8 cellular contexts compared by ENCODE assay signal in the genomic region with DNA sequence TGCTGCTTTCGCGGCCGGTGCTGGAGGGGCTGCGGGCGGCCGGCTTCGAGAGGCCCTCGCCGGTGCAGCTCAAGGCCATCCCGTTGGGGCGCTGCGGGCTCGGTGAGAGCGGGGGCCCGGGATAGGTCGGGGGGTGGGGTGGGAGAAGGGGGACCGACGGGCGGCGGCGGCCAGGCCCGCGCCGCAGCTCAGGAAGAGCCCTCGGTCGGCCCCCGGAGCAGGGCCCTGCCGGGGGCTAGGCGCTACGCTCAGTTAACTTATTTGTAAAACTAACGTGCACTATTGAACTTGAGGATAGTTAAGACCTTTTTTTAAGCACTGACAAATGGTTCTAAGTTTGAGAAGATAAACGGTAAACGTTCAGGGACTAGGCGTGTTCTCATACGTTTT. TPM values are rescaled to one million over a fixed set of nuclear protein-coding genes. Genes with fewer than 3 reads are reported as not detected.
DNase-seq lines count a peak whose midpoint lies in the region; ATAC-seq and TF ChIP-seq lines count a peak whose summit lies in the region.

No MANE protein-coding gene starts in this region.

- CTCF ChIA-PET in IMR-90 (lab: Yijun Ruan, JAX): interaction anchor here (3.5 kb wide), 1 partner anchor 42 kb away, joined by 17 read pairs; no protein-coding TSS in a partner anchor
- CTCF ChIA-PET in naive thymus-derived CD4-positive, alpha-beta T cell (lab: Charles Lee): interaction anchor here (1.0 to 1.8 kb wide), 7 partner anchors 10 to 279 kb away, joined by 3 to 6 read pairs (median 4); no protein-coding TSS in a partner anchor

- intact Hi-C loops in IMR-90 (cut with micrococcal nuclease) (loop anchor here (5.0 kb wide), 1 partner anchor 529 kb away; the partner anchor contains the start of gene CHI3L2), dorsolateral prefrontal cortex (cut with DNase I) (loop anchor here in 1 of 2 donors (5.0 kb wide), 1 partner anchor 274 kb away; no protein-coding TSS in a partner anchor)
- intact Hi-C loops in naive thymus-derived CD4-positive, alpha-beta T cell (cut with micrococcal nuclease): loop anchor here (5.0 to 10.0 kb wide), 9 partner anchors 94 to 1724 kb away; partner anchors contain the start of genes CD53 (in 1 of the 2), CHI3L2 (in 1 of the 2), DENND2D (in 1 of the 2) and LRIF1 (in 1 of the 2)

- in situ Hi-C loops in IMR-90 (cut with MboI; ENCODE audit: low sequenced_read_pairs): no loop called here

- no peak overlapping the region for H4K91ac ChIP-seq in IMR-90 (ENCODE audit: insufficient read depth, low read depth, low read length)

- peaks cover 21% of the 10 kb centered on the region for H3K36me3 Mint-ChIP-seq in T-helper 2 cell treated with Interferon-gamma antibody and Interleukin-4, amounts not matched to agents 5 μg/mL and 100 μg/mL, for 36 hours (ENCODE audit: low read depth)
- H3K36me3 Mint-ChIP-seq in naive thymus-derived CD4-positive, alpha-beta T cell: peaks cover 0 to 21% (median 9%) of the 10 kb centered on the region in 5 donors

- POLR2A ChIA-PET in IMR-90 (lab: Charles Lee; ENCODE audit: unreplicated experiment): interaction anchor here (0.9 to 1.4 kb wide), 2 partner anchors 11 to 19 kb away, joined by 3 to 4 read pairs; no protein-coding TSS in a partner anchor
- POLR2A ChIA-PET in naive thymus-derived CD4-positive, alpha-beta T cell (lab: Charles Lee): interaction anchor here (0.6 to 2.6 kb wide), 6 partner anchors 11 to 284 kb away, joined by 3 to 16 read pairs (median 4); no protein-coding TSS in a partner anchor

- H4K20me1 ChIP-seq in IMR-90 (ENCODE audit: insufficient read depth, low read length): no peaks in the 10 kb centered on the region

- H3K27me3 ChIP-seq in IMR-90 (ENCODE audit: control insufficient read depth, insufficient read depth, low read length): no peaks in the 10 kb centered on the region
- no peaks in the 10 kb centered on the region for H3K27me3 ChIP-seq in dorsolateral prefrontal cortex
- H3K27me3 ChIP-seq in naive thymus-derived CD4-positive, alpha-beta T cell (ENCODE audit: control insufficient read depth in 2 of 2, insufficient read depth in 2 of 2, low read length in 2 of 2): no peaks in the 10 kb centered on the region

- H3K14ac ChIP-seq in IMR-90 (replicated peaks; ENCODE audit: low read depth, low read length): peak overlapping the region; percentile 22; the same call in 1 of the 2 replicates

- dilution Hi-C loops in IMR-90 (cut with HindIII; ENCODE audit: low sequenced_read_pairs, unreplicated experiment): loop anchor here (25.0 kb wide), 1 partner anchor 294 kb away; the partner anchor contains the start of gene C1orf162

- no peak overlapping the region for H3K4ac ChIP-seq in IMR-90 (ENCODE audit: low read depth, low read length)

- BruUV-seq in IMR-90 (replicated peaks; lab: Mats Ljungman, UMichigan): no TSS peak

- no peaks in the 10 kb centered on the region for H3K27me3 Mint-ChIP-seq in T-helper 2 cell treated with Interferon-gamma antibody and Interleukin-4, amounts not matched to agents 5 μg/mL and 100 μg/mL, for 36 hours (ENCODE audit: low read depth)
- H3K27me3 Mint-ChIP-seq in naive thymus-derived CD4-positive, alpha-beta T cell: peaks cover 0 to 2% (median 0%) of the 10 kb centered on the region in 5 donors

- peak overlapping the region; percentile 33 for H2BK5ac ChIP-seq in IMR-90 (ENCODE audit: low read depth, low read length, poor library complexity, severe bottlenecking)

- H3K4me3 ChIP-seq in IMR-90 (ENCODE audit: insufficient read depth, low read depth, low read length) (peak overlapping the region; percentile 85), dorsolateral prefrontal cortex (peak overlapping the region; percentile 58 to 96 (median 87))
- H3K4me3 ChIP-seq in naive thymus-derived CD4-positive, alpha-beta T cell (ENCODE audit: low read length): peak overlapping the region; percentile 87

- DNase-seq in T-helper 2 cell treated with Interferon-gamma antibody and Interleukin-4, amounts not matched to agents 5 μg/mL and 100 μg/mL, for 36 hours (ENCODE audit: low spot score): no peak
- DNase-seq in T-helper 2 cell (no peak), IMR-90 (no peak), dorsolateral prefrontal cortex (no peak), foreskin melanocyte (no peak), AML-193 (lab: John Stamatoyannopoulos, UW) (no peak)
- no peak for DNase-seq in naive thymus-derived CD4-positive, alpha-beta T cell
- DNase-seq in stimulated activated CD4-positive, alpha-beta T cell treated with anti-CD3 and anti-CD28 coated beads, Interleukin-1b, Interleukin-23, amount 100 ng/mL, for 48 hours: no peak

- H3K23ac ChIP-seq in IMR-90 (ENCODE audit: low read depth, low read length): peak overlapping the region; percentile 74

- H2BK15ac ChIP-seq in IMR-90 (ENCODE audit: low read depth, low read length): no peak overlapping the region

- H3K4me1 ChIP-seq in IMR-90 (ENCODE audit: control insufficient read depth, insufficient read depth, low read length): peaks cover 4% of the 10 kb centered on the region
- H3K4me1 ChIP-seq in naive thymus-derived CD4-positive, alpha-beta T cell (ENCODE audit: control insufficient read depth in 2 of 2, insufficient read depth in 2 of 2, low read length in 2 of 2): peaks cover 4 to 22% of the 10 kb centered on the region in 2 donors

- H3K9me3 Mint-ChIP-seq in T-helper 2 cell treated with Interferon-gamma antibody and Interleukin-4, amounts not matched to agents 5 μg/mL and 100 μg/mL, for 36 hours: no peaks in the 10 kb centered on the region
- peaks cover 0 to 8% (median 0%) of the 10 kb centered on the region in 11 donors for H3K9me3 Mint-ChIP-seq in naive thymus-derived CD4-positive, alpha-beta T cell

- H3K36me3 ChIP-seq in IMR-90 (ENCODE audit: control insufficient read depth, insufficient read depth, low read length): no peaks in the 10 kb centered on the region
- H3K36me3 ChIP-seq in naive thymus-derived CD4-positive, alpha-beta T cell (ENCODE audit: control insufficient read depth in 2 of 3, insufficient read depth in 3 of 3, low read length in 3 of 3): peaks cover 0 to 20% (median 17%) of the 10 kb centered on the region in 3 experiments

- peak overlapping the region; percentile 88; the same call in 1 of the 2 replicates for H3K56ac ChIP-seq in IMR-90 (ENCODE audit: extremely low read depth, insufficient read depth, low read length)

- peaks cover 9 to 26% of the 10 kb centered on the region in 2 experiments; a peak in 3 of 4 replicates for H3K79me1 ChIP-seq in IMR-90 (ENCODE audit: low read depth in 1 of 2, low read length in 2 of 2)

- peak overlapping the region; percentile 99 for H2AFZ ChIP-seq in IMR-90 (replicated peaks; ENCODE audit: low read length, poor library complexity)

- H2BK120ac ChIP-seq in IMR-90 (ENCODE audit: low read depth, low read length): no peak overlapping the region

- H2BK20ac ChIP-seq in IMR-90 (ENCODE audit: low read depth, low read length): no peak overlapping the region

- peak; percentile 24 for ATAC-seq in IMR-90 (ENCODE audit: low read depth)
- peak; percentile 5 for ATAC-seq in naive thymus-derived CD4-positive, alpha-beta T cell

- no peak for TF ChIP-seq POLR2A in IMR-90 (IDR thresholded peaks at IDR 0.05; ENCODE audit: low read depth, low read length)

- H3K4me1 Mint-ChIP-seq in T-helper 2 cell treated with Interferon-gamma antibody and Interleukin-4, amounts not matched to agents 5 μg/mL and 100 μg/mL, for 36 hours (ENCODE audit: low read depth): peaks cover 33% of the 10 kb centered on the region
- H3K4me1 Mint-ChIP-seq in naive thymus-derived CD4-positive, alpha-beta T cell: peaks cover 24 to 49% (median 39%) of the 10 kb centered on the region in 7 donors

- H4K5ac ChIP-seq in IMR-90 (ENCODE audit: low read depth, low read length): no peak overlapping the region

- TF ChIP-seq CTCF in IMR-90 (conservative IDR thresholded peaks at IDR 0.05; ENCODE audit: low read depth, low read length): no peak
- no peak for TF ChIP-seq CTCF in dorsolateral prefrontal cortex (IDR thresholded peaks at IDR 0.05 in 54 of 56, conservative IDR thresholded peaks at IDR 0.05 in 2 of 56; ENCODE audit: low read depth in 1 of 56, partially characterized antibody in 56 of 56)

- H3K18ac ChIP-seq in IMR-90 (ENCODE audit: low read depth, low read length): no peak overlapping the region

- H2AK9ac ChIP-seq in IMR-90 (replicated peaks; ENCODE audit: low read depth, low read length, poor library complexity): peak overlapping the region; percentile 74

- peak overlapping the region; percentile 98 for H3K4me2 ChIP-seq in IMR-90 (ENCODE audit: low read depth, low read length)

- H3K4me3 Mint-ChIP-seq in T-helper 2 cell treated with Interferon-gamma antibody and Interleukin-4, amounts not matched to agents 5 μg/mL and 100 μg/mL, for 36 hours: peak overlapping the region; percentile 92
- H3K4me3 Mint-ChIP-seq in naive thymus-derived CD4-positive, alpha-beta T cell: peak overlapping the region; percentile 86 to 100 (median 94)

- H2AK5ac ChIP-seq in IMR-90 (ENCODE audit: low read depth, low read length): no peak overlapping the region

- no peak for TF ChIP-seq RAD21 in IMR-90 (IDR thresholded peaks at IDR 0.05; ENCODE audit: low read length)

- peak overlapping the region; percentile 77 for H3K9ac ChIP-seq in IMR-90 (ENCODE audit: low read depth, low read length)

- H3K9me1 ChIP-seq in IMR-90 (ENCODE audit: insufficient read depth, low read length): peaks cover 4% of the 10 kb centered on the region; the same call in 1 of the 2 replicates

- WGBS in IMR-90 (ENCODE audit: extremely low coverage in 2 of 2, insufficient read length in 1 of 2), 2 experiments: 0% methylated on average over 4 of the region's 35 CpGs; no CpG with 5 or more reads in 1 of the 2 experiments

- peak overlapping the region; percentile 82 for H3K27ac ChIP-seq in IMR-90 (ENCODE audit: insufficient read depth, low read length)
- peak overlapping the region in 58 of 59 donors; percentile 63 to 97 (median 92) for H3K27ac ChIP-seq in dorsolateral prefrontal cortex
- peak overlapping the region; percentile 92 for H3K27ac ChIP-seq in naive thymus-derived CD4-positive, alpha-beta T cell (ENCODE audit: low read depth, low read length)

- H3K27ac Mint-ChIP-seq in T-helper 2 cell treated with Interferon-gamma antibody and Interleukin-4, amounts not matched to agents 5 μg/mL and 100 μg/mL, for 36 hours: peak overlapping the region; percentile 78
- peak overlapping the region; percentile 77 to 99 (median 98) for H3K27ac Mint-ChIP-seq in naive thymus-derived CD4-positive, alpha-beta T cell

- H3K9me3 ChIP-seq in IMR-90 (ENCODE audit: control insufficient read depth, insufficient read depth, low read length): no peaks in the 10 kb centered on the region
- no peaks in the 10 kb centered on the region for H3K9me3 ChIP-seq in naive thymus-derived CD4-positive, alpha-beta T cell (ENCODE audit: control insufficient read depth in 2 of 3, low read length in 3 of 3)

- H4K8ac ChIP-seq in IMR-90 (ENCODE audit: low read depth in 2 of 2, low read length in 2 of 2): peak overlapping the region; percentile 32 to 51; a peak in 3 of 4 replicates

RNA-seq across cellular contexts. Expression of gene DDX20, which starts 0.4 kb away (rescaled TPM):
- total RNA-seq in IMR-90 (2012; rRNA removed) (10.9 and 14.2 TPM in 2 replicates), dorsolateral prefrontal cortex (10 to 100 TPM in 38 of 120 experiments, 1 to 10 TPM in 82; 4.2 to 18.7 (median 8.9) TPM)
- 4.4 and 5.7 TPM in 2 replicates for polyA plus RNA-seq in IMR-90 (2012; rRNA removed)
- polyA plus RNA-seq in IMR-90 (2012; cell fraction: cytosol; rRNA removed): 1.1 and 1.5 TPM in 2 replicates
- polyA plus RNA-seq in IMR-90 (2012; cell fraction: nucleus; rRNA removed; ENCODE audit: low replicate concordance): 3.2 and 8.6 TPM in 2 replicates
- total RNA-seq in naive thymus-derived CD4-positive, alpha-beta T cell: 10 to 100 TPM; 12.7 to 27.0 (median 18.7) TPM
- 10 to 100 TPM; 11.6 to 20.7 TPM for polyA plus RNA-seq in naive thymus-derived CD4-positive, alpha-beta T cell

RNA-seq across cellular contexts. Expression of gene INKA2, which starts 16.9 kb away (rescaled TPM):
- total RNA-seq in IMR-90 (2012; rRNA removed): 1.7 and 2.2 TPM in 2 replicates
- polyA plus RNA-seq in IMR-90 (2012; rRNA removed): 1.3 and 2.6 TPM in 2 replicates
- 0.66 and 2.2 TPM in 2 replicates for polyA plus RNA-seq in IMR-90 (2012; cell fraction: cytosol; rRNA removed)
- 2.8 and 5.6 TPM in 2 replicates for polyA plus RNA-seq in IMR-90 (2012; cell fraction: nucleus; rRNA removed; ENCODE audit: low replicate concordance)
- 10 to 100 TPM; 14.0 to 81.6 (median 44.7) TPM for total RNA-seq in dorsolateral prefrontal cortex
- 1 to 10 TPM in 2 of 5 experiments, under 1 TPM in 1, not detected in 2; 0.94 to 5.6 (median 2.3) TPM for total RNA-seq in naive thymus-derived CD4-positive, alpha-beta T cell
- not detected for polyA plus RNA-seq in naive thymus-derived CD4-positive, alpha-beta T cell
